20 cellular contexts compared by ENCODE assay signal in the genomic region with DNA sequence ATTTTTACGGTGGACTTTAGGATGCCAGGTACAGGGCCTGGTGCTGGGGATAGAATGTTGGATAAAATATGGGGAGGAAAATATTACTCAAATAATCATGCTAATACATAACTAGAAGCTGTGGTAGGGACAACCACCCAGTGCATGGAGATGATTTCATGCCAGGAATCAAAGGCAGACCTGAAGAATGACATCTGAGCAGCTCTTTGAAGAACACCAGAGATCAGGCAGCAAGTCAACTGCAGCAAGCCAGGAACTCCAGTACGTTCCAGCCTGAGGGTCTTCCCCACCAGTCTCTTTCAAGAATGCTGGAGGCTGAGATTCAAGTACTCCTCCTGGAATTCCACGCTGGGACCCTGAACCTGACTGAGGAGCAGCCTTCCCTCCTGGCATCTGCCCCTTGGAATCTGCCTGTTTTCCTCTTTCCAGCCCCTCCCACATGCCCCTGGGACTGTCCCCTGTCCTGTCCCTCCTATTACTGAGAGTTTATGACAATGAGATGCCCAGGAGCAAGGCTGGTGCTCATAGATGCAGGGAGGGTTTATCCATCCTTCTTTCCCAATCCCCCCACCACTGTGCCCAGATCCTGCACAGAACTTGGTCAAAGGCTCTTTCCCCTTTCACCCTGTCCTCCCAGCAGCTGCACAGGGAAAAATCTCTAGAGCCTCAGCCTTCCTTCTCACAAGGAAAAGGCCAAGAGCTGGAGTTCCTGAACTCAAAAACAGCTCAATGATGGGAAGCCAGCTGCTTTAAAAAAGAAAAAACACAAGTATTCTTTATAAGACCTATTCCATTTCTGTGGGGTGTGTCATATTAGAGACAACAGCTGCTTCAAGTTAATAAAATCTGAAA.
DNase-seq lines count a peak whose midpoint lies in the region; ATAC-seq and TF ChIP-seq lines count a peak whose summit lies in the region.
"Had no signal": no experiment of that assay in that cellular context is flagged by ENCODE, and none has a peak within 500 bp of the region (broad histone marks: within the 10 kb centered on the region; RNA-seq: fewer than 3 reads in every experiment).

No MANE protein-coding gene starts in this region.

- no peaks in the 10 kb centered on the region for H3K36me3 ChIP-seq in skeletal muscle satellite cell (ENCODE audit: insufficient read depth, low read length)

- H3K4me3 ChIP-seq in coronary artery (no peak overlapping the region), skeletal muscle satellite cell (ENCODE audit: low read length) (no peak overlapping the region)
- H3K4me3 ChIP-seq: body of pancreas had no signal

- peaks cover 10% of the 10 kb centered on the region for H3K27me3 Mint-ChIP-seq in T-helper 17 cell
- H3K27me3 Mint-ChIP-seq: activated CD8-positive, alpha-beta memory T cell treated with anti-CD3 and anti-CD28 coated beads, Interleukin-2, amount 10 ng/mL, durations not matched to agents 7 days and 5 days; stimulated activated memory B cell treated with anti-CD40 and anti-IgM and Interleukin-4, amounts not matched to agents 10 μg/mL and 1 μg/mL and 100 μg/mL, for 72 hours had no signal

- no peaks in the 10 kb centered on the region for H3K4me1 Mint-ChIP-seq in T-helper 17 cell
- H3K4me1 Mint-ChIP-seq: activated CD8-positive, alpha-beta memory T cell treated with anti-CD3 and anti-CD28 coated beads, Interleukin-2, amount 10 ng/mL, durations not matched to agents 7 days and 5 days; naive thymus-derived CD8-positive, alpha-beta T cell; stimulated activated memory B cell treated with anti-CD40 and anti-IgM and Interleukin-4, amounts not matched to agents 10 μg/mL and 1 μg/mL and 100 μg/mL, for 72 hours had no signal

- DNase-seq in ELF-1 (ENCODE audit: low read depth, low spot score) (peak; percentile 81), coronary artery (ENCODE audit: low spot score) (no peak), iPS-NIHi7 (ENCODE audit: extremely low spot score) (peak; percentile 39), kidney tubule cell (ENCODE audit: low spot score) (no peak), T-helper 17 cell (no peak), EL (no peak), NCI-H524 treated with DMSO at 0.1 percent for 48 hours (lab: John Stamatoyannopoulos, UW) (no peak)
- DNase-seq: activated CD4-positive, CD25-positive, alpha-beta regulatory T cell; activated CD8-positive, alpha-beta memory T cell treated with anti-CD3 and anti-CD28 coated beads, Interleukin-2, amount 10 ng/mL, durations not matched to agents 7 days and 5 days; activated naive CD4-positive, alpha-beta T cell; body of pancreas; Calu3; effector CD4-positive, alpha-beta T cell; naive thymus-derived CD8-positive, alpha-beta T cell; NCI-H446; retina; stimulated activated CD4-positive, alpha-beta T cell treated with anti-CD3 and anti-CD28 coated beads, Interleukin-4, amount 100 ng/mL, for 4 hours had no signal

- H3K9me3 ChIP-seq in skeletal muscle satellite cell (replicated peaks; ENCODE audit: low read length) = no peaks in the 10 kb centered on the region
- H3K9me3 ChIP-seq in T-helper 17 cell (ENCODE audit: control insufficient read depth, low read length, poor library complexity, severe bottlenecking) = no peaks in the 10 kb centered on the region
- H3K9me3 ChIP-seq: body of pancreas had no signal

- H3K9ac ChIP-seq in skeletal muscle satellite cell (ENCODE audit: low read depth, low read length) = peak overlapping the region; percentile 49
- H3K9ac ChIP-seq: KMS-11 had no signal

- peak overlapping the region; percentile 20 to 73 for H3K27ac ChIP-seq in coronary artery
- H3K27ac ChIP-seq: body of pancreas, KMS-11 had no signal

- ATAC-seq in T-helper 17 cell = no peak
- ATAC-seq: activated CD8-positive, alpha-beta memory T cell treated with anti-CD3 and anti-CD28 coated beads, Interleukin-2, amount 10 ng/mL, durations not matched to agents 7 days and 5 days; body of pancreas; naive thymus-derived CD8-positive, alpha-beta T cell; stimulated activated memory B cell treated with anti-CD40 and anti-IgM and Interleukin-4, amounts not matched to agents 10 μg/mL and 1 μg/mL and 100 μg/mL, for 72 hours had no signal

- no peaks in the 10 kb centered on the region for H3K36me3 Mint-ChIP-seq in T-helper 17 cell (ENCODE audit: low read depth)
- H3K36me3 Mint-ChIP-seq: activated CD8-positive, alpha-beta memory T cell treated with anti-CD3 and anti-CD28 coated beads, Interleukin-2, amount 10 ng/mL, durations not matched to agents 7 days and 5 days; naive thymus-derived CD8-positive, alpha-beta T cell; stimulated activated memory B cell treated with anti-CD40 and anti-IgM and Interleukin-4, amounts not matched to agents 10 μg/mL and 1 μg/mL and 100 μg/mL, for 72 hours had no signal

- peaks cover 32% of the 10 kb centered on the region for H3K4me1 ChIP-seq in skeletal muscle satellite cell (ENCODE audit: control insufficient read depth, insufficient read depth, low read length)

- TF ChIP-seq CTCF in coronary artery (IDR thresholded peaks at IDR 0.05) = no peak

- H3K27ac Mint-ChIP-seq in T-helper 17 cell = no peak overlapping the region
- H3K27ac Mint-ChIP-seq: activated CD8-positive, alpha-beta memory T cell treated with anti-CD3 and anti-CD28 coated beads, Interleukin-2, amount 10 ng/mL, durations not matched to agents 7 days and 5 days; naive thymus-derived CD8-positive, alpha-beta T cell; stimulated activated memory B cell treated with anti-CD40 and anti-IgM and Interleukin-4, amounts not matched to agents 10 μg/mL and 1 μg/mL and 100 μg/mL, for 72 hours had no signal

- no peaks in the 10 kb centered on the region for H3K27me3 ChIP-seq in skeletal muscle satellite cell (ENCODE audit: control insufficient read depth, insufficient read depth, low read length)
- H3K27me3 ChIP-seq: body of pancreas had no signal

- H3K4me3 Mint-ChIP-seq in T-helper 17 cell = no peak overlapping the region
- H3K4me3 Mint-ChIP-seq: activated CD8-positive, alpha-beta memory T cell treated with anti-CD3 and anti-CD28 coated beads, Interleukin-2, amount 10 ng/mL, durations not matched to agents 7 days and 5 days; naive thymus-derived CD8-positive, alpha-beta T cell; stimulated activated memory B cell treated with anti-CD40 and anti-IgM and Interleukin-4, amounts not matched to agents 10 μg/mL and 1 μg/mL and 100 μg/mL, for 72 hours had no signal

- H3K4me2 ChIP-seq in skeletal muscle satellite cell (ENCODE audit: low read length) = peak overlapping the region; percentile 62
- H3K4me2 ChIP-seq: KMS-11 had no signal

Comparison
In these comparisons a context has a peak if more than half of its experiments do, and no peak if none do; other contexts are left out.
1. DNase-seq: peak in ELF-1 (single experiment) and iPS-NIHi7 (single experiment); none in coronary artery (single experiment), kidney tubule cell (single experiment), T-helper 17 cell (0 of 3), EL (single experiment) and NCI-H524 treated with DMSO at 0.1 percent for 48 hours (single experiment).